15 cellular contexts compared by ENCODE assay signal in the genomic region with DNA sequence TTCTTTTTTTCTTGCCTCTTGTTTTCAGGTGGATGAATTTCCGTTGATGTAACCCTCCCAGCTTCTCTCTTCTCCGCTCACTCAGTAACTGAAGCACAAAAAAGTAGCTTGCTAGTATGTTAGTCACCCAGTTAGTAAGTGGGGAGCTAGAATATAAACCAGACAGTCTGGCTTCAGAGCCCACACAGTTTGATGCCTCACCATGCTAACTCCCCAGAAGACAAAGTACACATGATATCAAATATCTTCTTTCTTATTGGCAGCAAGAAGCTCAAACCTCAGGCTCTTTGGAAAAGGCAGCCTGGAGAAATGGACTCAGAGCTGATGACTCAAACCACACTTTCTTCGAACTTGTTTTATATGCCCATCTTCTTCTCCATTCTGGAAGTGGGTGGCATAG.
DNase-seq lines count a peak whose midpoint lies in the region; ATAC-seq and TF ChIP-seq lines count a peak whose summit lies in the region.
"Had no signal": no experiment of that assay in that cellular context is flagged by ENCODE, and none has a peak within 500 bp of the region (broad histone marks: within the 10 kb centered on the region; RNA-seq: fewer than 3 reads in every experiment).

No MANE protein-coding gene starts in this region.

- POLR2A ChIA-PET in RWPE1 (lab: Yijun Ruan, JAX; ENCODE audit: low non-redundant PET), result no interaction called here
- POLR2A ChIA-PET in PC-9 (lab: Charles Lee; ENCODE audit: unreplicated experiment), result no interaction called here
- POLR2A ChIA-PET in CD8-positive, alpha-beta T cell (lab: Charles Lee), result no interaction called here

- no peaks in the 10 kb centered on the region for H3K79me2 ChIP-seq in osteoblast (ENCODE audit: insufficient read depth, low read length)
- H3K79me2 ChIP-seq in PC-9 (ENCODE audit: low read depth), result no peaks in the 10 kb centered on the region

- H3K9me3 ChIP-seq in osteoblast (ENCODE audit: low read depth, low read length) (no peaks in the 10 kb centered on the region), PC-9 (ENCODE audit: insufficient read depth, low read depth) (no peaks in the 10 kb centered on the region)
- H3K9me3 ChIP-seq in CD8-positive, alpha-beta T cell (ENCODE audit: low read length), result no peaks in the 10 kb centered on the region
- H3K9me3 ChIP-seq: body of pancreas, pancreas had no signal

- H4K20me1 ChIP-seq in osteoblast (ENCODE audit: insufficient read depth, low read length) (no peaks in the 10 kb centered on the region), PC-9 (ENCODE audit: insufficient read depth) (no peaks in the 10 kb centered on the region)

- intact Hi-C loops in PC-9 (cut with micrococcal nuclease; ENCODE audit: unreplicated experiment) (no loop called here), Right ventricle myocardium inferior (cut with DNase I) (no loop called here)
- intact Hi-C loops in CD8-positive, alpha-beta T cell (cut with DNase I, micrococcal nuclease), result no loop called here

- peak; percentile 89 for DNase-seq in EH (ENCODE audit: low read depth)
- peak; percentile 4 for DNase-seq in RWPE1 (ENCODE audit: low spot score)
- peak; percentile 34 for DNase-seq in fibroblast of gingiva (ENCODE audit: low read depth)
- peak; percentile 32 for DNase-seq in osteoblast (ENCODE audit: insufficient read length, low spot score, missing footprints)
- no peak for DNase-seq in PC-9
- DNase-seq in Right ventricle myocardium inferior (ENCODE audit: missing footprints), result no peak
- DNase-seq in CD8-positive, alpha-beta T cell, result no peak
- DNase-seq: activated CD4-positive, alpha-beta T cell treated with anti-CD3 and anti-CD28 coated beads, Interleukin-2, amount 50 U/mL, for 1 hour; body of pancreas; MV-4-11; pancreas; SHP77 treated with DMSO at 0.1 percent for 48 hours had no signal

- H3K4me1 ChIP-seq in osteoblast (ENCODE audit: insufficient read depth, low read length) (peaks cover 27% of the 10 kb centered on the region), PC-9 (replicated peaks; ENCODE audit: insufficient read depth) (no peaks in the 10 kb centered on the region)
- no peaks in the 10 kb centered on the region for H3K4me1 ChIP-seq in CD8-positive, alpha-beta T cell (ENCODE audit: insufficient read depth, low read length)
- H3K4me1 ChIP-seq: body of pancreas, pancreas had no signal

- no peaks in the 10 kb centered on the region for H3F3A ChIP-seq in PC-9 (ENCODE audit: insufficient read depth, low read depth)

- H3K4me3 Mint-ChIP-seq in CD8-positive, alpha-beta T cell, result no peak overlapping the region
- H3K4me3 Mint-ChIP-seq: activated T-helper 17 cell treated with anti-CD3 and anti-CD28 coated beads, Interleukin-2, amount 50 U/mL, for 72 hours; CD14-positive monocyte had no signal

- H3K4me3 ChIP-seq in osteoblast (ENCODE audit: insufficient read depth, low read length) (peak overlapping the region; percentile 22), PC-9 (no peak overlapping the region)
- no peak overlapping the region for H3K4me3 ChIP-seq in CD8-positive, alpha-beta T cell (ENCODE audit: low read depth, low read length)
- H3K4me3 ChIP-seq: body of pancreas, pancreas had no signal

- no peaks in the 10 kb centered on the region for H3K9me2 ChIP-seq in PC-9 (ENCODE audit: insufficient read depth)

- H3K4me1 Mint-ChIP-seq in CD8-positive, alpha-beta T cell (ENCODE audit: low read depth), result no peaks in the 10 kb centered on the region
- H3K4me1 Mint-ChIP-seq: activated T-helper 17 cell treated with anti-CD3 and anti-CD28 coated beads, Interleukin-2, amount 50 U/mL, for 72 hours; CD14-positive monocyte had no signal

- H3K27ac Mint-ChIP-seq in CD8-positive, alpha-beta T cell, result no peak overlapping the region
- H3K27ac Mint-ChIP-seq: activated T-helper 17 cell treated with anti-CD3 and anti-CD28 coated beads, Interleukin-2, amount 50 U/mL, for 72 hours; CD14-positive monocyte had no signal

- no peaks in the 10 kb centered on the region for H3K36me3 ChIP-seq in osteoblast (ENCODE audit: insufficient read depth, low read length)
- H3K36me3 ChIP-seq in PC-9 (ENCODE audit: low read depth), result no peaks in the 10 kb centered on the region
- no peaks in the 10 kb centered on the region for H3K36me3 ChIP-seq in CD8-positive, alpha-beta T cell (ENCODE audit: insufficient read depth, low read length)
- H3K36me3 ChIP-seq: pancreas had no signal

- no peaks in the 10 kb centered on the region for H3K36me3 Mint-ChIP-seq in CD8-positive, alpha-beta T cell
- H3K36me3 Mint-ChIP-seq: CD14-positive monocyte had no signal

- H2AFZ ChIP-seq in osteoblast (ENCODE audit: low read length) (peak overlapping the region; percentile 42), PC-9 (no peak overlapping the region)

- H3K9me3 Mint-ChIP-seq in CD8-positive, alpha-beta T cell, result no peaks in the 10 kb centered on the region
- H3K9me3 Mint-ChIP-seq: activated T-helper 17 cell treated with anti-CD3 and anti-CD28 coated beads, Interleukin-2, amount 50 U/mL, for 72 hours had no signal

- H3K4me2 ChIP-seq in osteoblast (ENCODE audit: insufficient read depth, low read length) (peak overlapping the region; percentile 37), PC-9 (no peak overlapping the region)

- ATAC-seq in Right ventricle myocardium inferior (no peak), HG02623 (IDR thresholded peaks at IDR 0.05; ENCODE audit: unreplicated experiment) (no peak)
- no peak for ATAC-seq in CD8-positive, alpha-beta T cell
- ATAC-seq: activated T-helper 17 cell treated with anti-CD3 and anti-CD28 coated beads, Interleukin-2, amount 50 U/mL, for 72 hours; body of pancreas; pancreas had no signal

- H3K27me3 ChIP-seq in osteoblast (ENCODE audit: insufficient read depth, low read length), result no peaks in the 10 kb centered on the region
- H3K27me3 ChIP-seq in PC-9 (ENCODE audit: insufficient read depth, low read depth), result peaks cover 56% of the 10 kb centered on the region
- H3K27me3 ChIP-seq in CD8-positive, alpha-beta T cell (ENCODE audit: insufficient read depth, low read length), result no peaks in the 10 kb centered on the region
- H3K27me3 ChIP-seq: body of pancreas, pancreas had no signal

- CTCF ChIA-PET in RWPE1 (lab: Yijun Ruan, JAX) (no interaction called here), PC-9 (lab: Charles Lee) (no interaction called here)
- CTCF ChIA-PET in CD8-positive, alpha-beta T cell (lab: Charles Lee), result no interaction called here

- TF ChIP-seq CTCF in RWPE1 (conservative IDR thresholded peaks at IDR 0.05; ENCODE audit: low read depth), result no peak
- TF ChIP-seq CTCF in osteoblast (IDR thresholded peaks at IDR 0.05; ENCODE audit: extremely low read depth, low read depth, low read length), result no peak
- TF ChIP-seq CTCF in PC-9 (conservative IDR thresholded peaks at IDR 0.05), result no peak
- TF ChIP-seq CTCF in CD8-positive, alpha-beta T cell (IDR thresholded peaks at IDR 0.05), result no peak

- H3K27ac ChIP-seq in RWPE1, result no peak overlapping the region
- H3K27ac ChIP-seq in osteoblast (ENCODE audit: low read depth, low read length), result peak overlapping the region; percentile 61
- no peak overlapping the region for H3K27ac ChIP-seq in PC-9
- no peak overlapping the region for H3K27ac ChIP-seq in CD8-positive, alpha-beta T cell (ENCODE audit: low read depth, low read length)
- H3K27ac ChIP-seq: body of pancreas, pancreas had no signal

- peaks cover 6% of the 10 kb centered on the region for H3K27me3 Mint-ChIP-seq in CD8-positive, alpha-beta T cell (ENCODE audit: low read depth)

- no TSS peak for BruUV-seq in PC-9 (replicated peaks; lab: Mats Ljungman, UMichigan)

Comparison
In these comparisons a context has a peak if more than half of its experiments do, and no peak if none do; other contexts are left out.
1. DNase-seq: peak in EH (single experiment), RWPE1 (single experiment), fibroblast of gingiva (single experiment) and osteoblast (single experiment); none in PC-9 (0 of 2), Right ventricle myocardium inferior (single experiment) and CD8-positive, alpha-beta T cell (0 of 7).